In the genomic region with DNA sequence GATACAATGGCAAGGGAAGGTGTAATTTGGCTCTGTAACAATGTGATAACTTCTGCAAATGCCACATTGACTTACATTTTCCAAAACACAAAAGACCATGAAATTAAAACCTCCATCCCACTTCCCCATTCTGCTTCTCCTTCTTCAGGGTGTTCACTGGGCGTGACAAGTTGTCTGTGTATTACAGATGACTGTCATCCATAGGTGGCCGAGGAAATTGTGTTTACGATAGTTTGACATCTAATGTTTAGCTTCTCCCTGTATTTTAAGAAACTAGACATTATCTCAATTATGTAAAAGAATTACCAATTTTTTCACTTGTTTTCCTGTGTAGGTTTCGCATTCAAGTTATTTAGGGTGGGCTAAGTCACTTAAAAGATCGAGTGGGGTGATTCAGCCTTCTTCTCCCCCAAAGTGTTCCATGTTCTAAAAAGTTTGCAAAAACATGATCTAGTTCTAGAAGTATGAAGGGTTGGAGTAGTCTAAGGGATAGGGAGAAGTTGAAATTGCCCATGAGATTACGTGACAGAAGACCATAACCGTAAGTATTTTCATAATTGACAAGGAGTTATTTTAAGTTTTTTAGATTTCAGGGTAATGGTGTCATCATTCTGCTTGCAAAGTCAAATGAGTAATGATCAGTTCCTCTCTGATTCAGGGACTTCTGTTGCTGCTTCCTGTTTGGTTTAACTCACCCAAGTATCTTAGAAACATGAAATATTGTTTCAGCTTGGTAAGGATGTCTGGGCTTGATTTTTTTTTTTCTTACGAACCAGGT, we compare ENCODE assay signal across 9 cellular contexts. TPM values are rescaled to one million over a fixed set of nuclear protein-coding genes. Genes with fewer than 3 reads are reported as not detected.
DNase-seq lines count a peak whose midpoint lies in the region; ATAC-seq and TF ChIP-seq lines count a peak whose summit lies in the region.
"Had no signal": no experiment of that assay in that cellular context is flagged by ENCODE, and none has a peak within 500 bp of the region (broad histone marks: within the 10 kb centered on the region; RNA-seq: fewer than 3 reads in every experiment).

No MANE protein-coding gene starts in this region.

- WGBS in testis, 2 donors = 81 to 83% methylated on average over 8 of the region's 8 CpGs

- no peaks in the 10 kb centered on the region for H3K9me3 ChIP-seq in OCI-LY1 (ENCODE audit: low read length)
- H3K9me3 ChIP-seq in testis = no peaks in the 10 kb centered on the region

- peak overlapping the region; percentile 96 for H3K27ac ChIP-seq in OCI-LY1 (ENCODE audit: low read depth, low read length, poor library complexity, severe bottlenecking)
- H3K27ac ChIP-seq in testis = no peak overlapping the region

- no peaks in the 10 kb centered on the region for H3K27me3 Mint-ChIP-seq in activated T-cell treated with anti-CD3 and anti-CD28 coated beads, Interleukin-2, amount 50 U/mL, for 72 hours (ENCODE audit: low read depth)
- H3K27me3 Mint-ChIP-seq in stimulated activated naive CD8-positive, alpha-beta T cell treated with anti-CD3 and anti-CD28 coated beads, Interleukin-15, amount 100 ng/mL, for 72 hours = no peaks in the 10 kb centered on the region

- H3K27ac Mint-ChIP-seq in activated T-cell treated with anti-CD3 and anti-CD28 coated beads, Interleukin-2, amount 50 U/mL, for 72 hours = peak overlapping the region; percentile 92
- H3K27ac Mint-ChIP-seq in stimulated activated naive CD8-positive, alpha-beta T cell treated with anti-CD3 and anti-CD28 coated beads, Interleukin-15, amount 100 ng/mL, for 72 hours = peak overlapping the region; percentile 93 to 97

- peaks cover 8 to 11% of the 10 kb centered on the region in 2 donors for H3K36me3 Mint-ChIP-seq in activated T-cell treated with anti-CD3 and anti-CD28 coated beads, Interleukin-2, amount 50 U/mL, for 72 hours (ENCODE audit: insufficient read depth in 2 of 2)

- H3K4me1 ChIP-seq in OCI-LY1 (ENCODE audit: insufficient read depth, low read length, severe bottlenecking) (peaks cover 80% of the 10 kb centered on the region), testis (no peaks in the 10 kb centered on the region)

- intact Hi-C loops in testis (cut with DNase I; ENCODE audit: low total_unique reads) = no loop called here

- H3K36me3 ChIP-seq in OCI-LY1 (ENCODE audit: insufficient read depth, low read length) (no peaks in the 10 kb centered on the region), testis (ENCODE audit: low read depth, missing control alignments) (no peaks in the 10 kb centered on the region)

- H3K9me3 Mint-ChIP-seq in activated T-cell treated with anti-CD3 and anti-CD28 coated beads, Interleukin-2, amount 50 U/mL, for 72 hours = peaks cover 3 to 6% of the 10 kb centered on the region in 2 donors
- no peaks in the 10 kb centered on the region for H3K9me3 Mint-ChIP-seq in stimulated activated naive CD8-positive, alpha-beta T cell treated with anti-CD3 and anti-CD28 coated beads, Interleukin-15, amount 100 ng/mL, for 72 hours

- H3K4me3 ChIP-seq in OCI-LY1 (ENCODE audit: low read depth, low read length, poor library complexity, severe bottlenecking) (peak overlapping the region; percentile 44), epithelial cell of esophagus (ENCODE audit: low read length) (no peak overlapping the region), testis (no peak overlapping the region)
- H3K4me3 ChIP-seq: body of pancreas had no signal

- H3K4me2 ChIP-seq in OCI-LY1 (ENCODE audit: low read length) = peak overlapping the region; percentile 70

- no peaks in the 10 kb centered on the region for H3K79me2 ChIP-seq in OCI-LY1 (ENCODE audit: insufficient read depth, low read length)

- TF ChIP-seq POLR2A in testis (IDR thresholded peaks at IDR 0.05) = no peak

- H2AFZ ChIP-seq in OCI-LY1 (ENCODE audit: low read length) = no peak overlapping the region

- peak overlapping the region; percentile 49 for H3K9ac ChIP-seq in OCI-LY1 (ENCODE audit: low read length)

- no peaks in the 10 kb centered on the region for H3F3A ChIP-seq in OCI-LY1 (ENCODE audit: insufficient read depth, low read length)

- peak; percentile 73 to 75 for ATAC-seq in activated T-cell treated with anti-CD3 and anti-CD28 coated beads, Interleukin-2, amount 50 U/mL, for 72 hours (replicated peaks in 1 of 2)
- peak; percentile 86 for ATAC-seq in HG02870 (IDR thresholded peaks at IDR 0.05; ENCODE audit: unreplicated experiment)
- peak; percentile 77 for ATAC-seq in stimulated activated naive CD8-positive, alpha-beta T cell treated with anti-CD3 and anti-CD28 coated beads, Interleukin-15, amount 100 ng/mL, for 72 hours
- ATAC-seq: body of pancreas had no signal

- H3K9me2 ChIP-seq in OCI-LY1 (ENCODE audit: low read depth, low read length) = no peaks in the 10 kb centered on the region

- TF ChIP-seq CTCF in OCI-LY1 (IDR thresholded peaks at IDR 0.05; ENCODE audit: low read length) (no peak), epithelial cell of esophagus (IDR thresholded peaks at IDR 0.05; ENCODE audit: insufficient read depth, low read depth, low read length, missing control alignments) (no peak), testis (IDR thresholded peaks at IDR 0.05) (no peak)

- DNase-seq in activated T-cell treated with anti-CD3 and anti-CD28 coated beads, Interleukin-2, amount 50 U/mL, for 72 hours = no peak
- DNase-seq in activated T-cell treated with anti-CD3 and anti-CD28 coated beads, Interleukin-2, amount 50 U/mL, for 1 hour = no peak
- DNase-seq in epithelial cell of esophagus (ENCODE audit: low read depth) (peak; percentile 73), LoVo (ENCODE audit: low spot score) (no peak), testis (no peak)
- peak in 1 of 2 donors; percentile 46 for DNase-seq in stimulated activated naive CD8-positive, alpha-beta T cell treated with anti-CD3 and anti-CD28 coated beads, Interleukin-15, amount 100 ng/mL, for 72 hours

- H3K4me3 Mint-ChIP-seq in activated T-cell treated with anti-CD3 and anti-CD28 coated beads, Interleukin-2, amount 50 U/mL, for 72 hours = peak overlapping the region; percentile 53 to 77
- peak overlapping the region; percentile 54 to 64 for H3K4me3 Mint-ChIP-seq in stimulated activated naive CD8-positive, alpha-beta T cell treated with anti-CD3 and anti-CD28 coated beads, Interleukin-15, amount 100 ng/mL, for 72 hours

- no peaks in the 10 kb centered on the region for H3K27me3 ChIP-seq in OCI-LY1 (ENCODE audit: insufficient read depth, low read length)
- no peaks in the 10 kb centered on the region for H3K27me3 ChIP-seq in testis
- H3K27me3 ChIP-seq: body of pancreas had no signal

- H4K20me1 ChIP-seq in OCI-LY1 (ENCODE audit: insufficient read depth, low read length) = no peaks in the 10 kb centered on the region

- H3K4me1 Mint-ChIP-seq in activated T-cell treated with anti-CD3 and anti-CD28 coated beads, Interleukin-2, amount 50 U/mL, for 72 hours (ENCODE audit: low read depth) = peaks cover 100% of the 10 kb centered on the region
- H3K4me1 Mint-ChIP-seq in stimulated activated naive CD8-positive, alpha-beta T cell treated with anti-CD3 and anti-CD28 coated beads, Interleukin-15, amount 100 ng/mL, for 72 hours = peaks cover 93% of the 10 kb centered on the region

RNA-seq across cellular contexts. Expression of gene CYTIP, which starts 25.2 kb away (rescaled TPM):
- 100 to 1,000 TPM; 444 to 460 TPM for total RNA-seq in activated T-cell treated with anti-CD3 and anti-CD28 coated beads, Interleukin-2, amount 50 U/mL, for 72 hours
- 1 to 10 TPM; 8.5 to 9.1 TPM for total RNA-seq in testis
- polyA plus RNA-seq in testis (ENCODE audit: insufficient read depth, low read depth, low replicate concordance) = 3.9 TPM

Comparison
In these comparisons a context has a peak if more than half of its experiments do, and no peak if none do; other contexts are left out.
1. RNA of gene CYTIP, which starts 25.2 kb away (total RNA-seq): 444 to 460 TPM in activated T-cell treated with anti-CD3 and anti-CD28 coated beads, Interleukin-2, amount 50 U/mL, for 72 hours; 8.5 to 9.1 TPM in testis; every median in the first group is over 10 times any median in the second.
2. Peak in every context shown above with its lines, with median percentiles within 50 percentile points of each other: ATAC-seq.